10 cellular contexts compared by ENCODE assay signal in genomic region chr10:68202965-68203358, GRCh38. TPM values are rescaled to one million over a fixed set of nuclear protein-coding genes. Genes with fewer than 3 reads are reported as not detected.
DNase-seq lines count a peak whose midpoint lies in the region; ATAC-seq and TF ChIP-seq lines count a peak whose summit lies in the region.
"Had no signal": no experiment of that assay in that cellular context is flagged by ENCODE, and none has a peak within 500 bp of the region (broad histone marks: within the 10 kb centered on the region; RNA-seq: fewer than 3 reads in every experiment).

No MANE protein-coding gene starts in this region.

- peaks cover 5% of the 10 kb centered on the region for H3K4me1 Mint-ChIP-seq in activated T-cell treated with anti-CD3 and anti-CD28 coated beads, Interleukin-2, amount 50 U/mL, for 24 hours (ENCODE audit: low read depth)

- H3K4me3 Mint-ChIP-seq in activated T-cell treated with anti-CD3 and anti-CD28 coated beads, Interleukin-2, amount 50 U/mL, for 24 hours = no peak overlapping the region

- peak; percentile 22 to 38 for DNase-seq in activated T-cell treated with anti-CD3 and anti-CD28 coated beads, Interleukin-2, amount 50 U/mL, for 48 hours
- no peak for DNase-seq in activated T-cell treated with anti-CD3 and anti-CD28 coated beads, Interleukin-2, amount 50 U/mL, for 24 hours
- DNase-seq in NOMO-1 (lab: John Stamatoyannopoulos, UW; ENCODE audit: unreplicated experiment in 2 of 2) = peak; percentile 27 to 44
- DNase-seq in cardiac fibroblast (ENCODE audit: low read depth in 2 of 2) = peak; percentile 41 to 81
- peak; percentile 47 for DNase-seq in renal cortical epithelial cell (ENCODE audit: low read depth)
- DNase-seq in hippocampal formation (lab: John Stamatoyannopoulos, UW) = no peak
- DNase-seq: C1 segment of cervical spinal cord, SHP77 treated with DMSO at 0.1 percent for 48 hours had no signal

- H3K4me3 ChIP-seq in cardiac fibroblast (replicated peaks in 1 of 2; ENCODE audit: low read depth in 2 of 2, low read length in 2 of 2) = no peak overlapping the region

- no peak for ATAC-seq in HG03097 (IDR thresholded peaks at IDR 0.05; ENCODE audit: low FRiP score, unreplicated experiment)
- ATAC-seq in HG02970 (IDR thresholded peaks at IDR 0.05; ENCODE audit: low FRiP score, unreplicated experiment) = no peak

- H3K36me3 Mint-ChIP-seq in activated T-cell treated with anti-CD3 and anti-CD28 coated beads, Interleukin-2, amount 50 U/mL, for 24 hours (ENCODE audit: low read depth) = no peaks in the 10 kb centered on the region

- H3K9me3 Mint-ChIP-seq in activated T-cell treated with anti-CD3 and anti-CD28 coated beads, Interleukin-2, amount 50 U/mL, for 24 hours = no peaks in the 10 kb centered on the region

- TF ChIP-seq CTCF in cardiac fibroblast (IDR thresholded peaks at IDR 0.05; ENCODE audit: low read depth, low read length) = no peak

- H3K27ac Mint-ChIP-seq in activated T-cell treated with anti-CD3 and anti-CD28 coated beads, Interleukin-2, amount 50 U/mL, for 24 hours = no peak overlapping the region

- H3K27me3 Mint-ChIP-seq in activated T-cell treated with anti-CD3 and anti-CD28 coated beads, Interleukin-2, amount 50 U/mL, for 24 hours = peaks cover 54% of the 10 kb centered on the region

RNA-seq across cellular contexts. Expression of gene ATOH7, which starts 29.0 kb away (rescaled TPM):
- 0.05 TPM in 1 of 2 replicates, not detected in the other for total RNA-seq in renal cortical epithelial cell

Comparison
In these comparisons a context has a peak if more than half of its experiments do, and no peak if none do; other contexts are left out.
1. DNase-seq: peak in activated T-cell treated with anti-CD3 and anti-CD28 coated beads, Interleukin-2, amount 50 U/mL, for 48 hours (2 of 2), NOMO-1 (2 of 2), cardiac fibroblast (2 of 2) and renal cortical epithelial cell (single experiment); none in activated T-cell treated with anti-CD3 and anti-CD28 coated beads, Interleukin-2, amount 50 U/mL, for 24 hours (single experiment) and hippocampal formation (0 of 2).